Comparison of ENCODE assay signal across 18 cellular contexts in the genomic region with DNA sequence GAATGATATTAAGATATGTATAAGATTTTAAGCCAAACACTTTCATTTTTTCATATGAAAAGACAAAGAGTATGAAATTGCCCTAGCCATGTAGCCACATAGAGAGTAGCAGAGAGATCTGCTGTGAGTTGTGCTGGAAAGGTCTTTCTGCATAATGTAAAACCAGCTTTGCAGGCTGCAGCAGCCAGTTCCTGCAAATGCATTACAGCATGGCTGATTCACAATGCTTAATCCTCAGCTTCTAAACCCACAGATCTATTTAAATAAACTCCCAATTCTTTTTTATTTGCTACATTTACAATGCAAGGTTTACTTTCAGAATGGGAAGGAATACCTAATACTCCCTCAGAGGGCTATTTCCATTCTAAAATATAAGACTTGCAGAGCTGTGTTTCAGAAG.
"Had no signal": no experiment of that assay in that cellular context is flagged by ENCODE, and none has a peak within 500 bp of the region (broad histone marks: within the 10 kb centered on the region; RNA-seq: fewer than 3 reads in every experiment).

No MANE protein-coding gene starts in this region.

- H3K4me3 ChIP-seq: esophagus squamous epithelium, right atrium auricular region, stomach had no signal

- DNase-seq: activated CD4-positive, alpha-beta T cell treated with anti-CD3 and anti-CD28 coated beads, Interleukin-2, amount 10 ng/mL, durations not matched to agents 24 days and 14 days; activated CD4-positive, CD25-positive, alpha-beta regulatory T cell; activated CD8-positive, alpha-beta T cell treated with anti-CD3 and anti-CD28 coated beads for 36 hours; activated naive CD4-positive, alpha-beta T cell treated with Interleukin-2 at 50 U/mL for 16 hours; activated naive CD8-positive, alpha-beta T cell treated with anti-CD3 and anti-CD28 coated beads, Interleukin-2, amount 10 ng/mL, durations not matched to agents 7 days and 5 days; activated T-cell treated with anti-CD3 and anti-CD28 coated beads, Interleukin-2, amount 50 U/mL, for 1 hour; anterior cingulate cortex; cortex of kidney; esophagus squamous epithelium; islet precursor cell; nephron progenitor cell; occipital lobe; stimulated activated CD4-positive, alpha-beta T cell treated with anti-CD3 and anti-CD28 coated beads, Interleukin-15, amount 100 ng/mL, for 24 hours; stimulated activated CD4-positive, alpha-beta T cell treated with anti-CD3 and anti-CD28 coated beads, Interleukin-4, amount 100 ng/mL, for 1 hour; stomach had no signal

- H3K27me3 ChIP-seq: esophagus squamous epithelium, right atrium auricular region, stomach had no signal

- H3K4me1 ChIP-seq: right atrium auricular region had no signal

- H3K9me3 ChIP-seq: esophagus squamous epithelium, right atrium auricular region, stomach had no signal

- H3K27ac ChIP-seq: esophagus squamous epithelium, right atrium auricular region, stomach had no signal

- ATAC-seq: activated CD8-positive, alpha-beta T cell treated with anti-CD3 and anti-CD28 coated beads for 36 hours; left lobe of liver; stimulated activated effector memory CD8-positive, alpha-beta T cell treated with anti-CD3 and anti-CD28 coated beads, Interleukin-12 subunit alpha, Interleukin-12 subunit beta, amount 100 ng/mL, for 72 hours had no signal

- H3K36me3 ChIP-seq: esophagus squamous epithelium, right atrium auricular region, stomach had no signal
